Comparison of ENCODE assay signal across 8 cellular contexts in genomic region chr19:15297416-15298224, GRCh38. TPM values are rescaled to one million over a fixed set of nuclear protein-coding genes. Genes with fewer than 3 reads are reported as not detected.
DNase-seq lines count a peak whose midpoint lies in the region; ATAC-seq, FAIRE-seq and TF ChIP-seq lines count a peak whose summit lies in the region.

No MANE protein-coding gene starts in this region.

- H3K4me1 Mint-ChIP-seq in glutamatergic neuron (ENCODE audit: low read depth, unreplicated experiment), result peaks cover 43% of the 10 kb centered on the region
- peaks cover 100% of the 10 kb centered on the region for H3K4me1 Mint-ChIP-seq in stimulated activated naive CD8-positive, alpha-beta T cell treated with anti-CD3 and anti-CD28 coated beads, Interleukin-15, amount 100 ng/mL, for 72 hours

- CTCF ChIA-PET in A549 (lab: Yijun Ruan, JAX), result interaction anchor here (0.9 to 2.8 kb wide), 4 partner anchors 14 to 19 kb away, joined by 3 to 12 read pairs (median 4); no protein-coding TSS in a partner anchor

- no peaks in the 10 kb centered on the region for H3K27me3 Mint-ChIP-seq in glutamatergic neuron (ENCODE audit: unreplicated experiment)
- H3K27me3 Mint-ChIP-seq in stimulated activated naive CD8-positive, alpha-beta T cell treated with anti-CD3 and anti-CD28 coated beads, Interleukin-15, amount 100 ng/mL, for 72 hours, result no peaks in the 10 kb centered on the region

- peak overlapping the region; percentile 52 for H3K27ac Mint-ChIP-seq in glutamatergic neuron (ENCODE audit: unreplicated experiment)
- H3K27ac Mint-ChIP-seq in stimulated activated naive CD8-positive, alpha-beta T cell treated with anti-CD3 and anti-CD28 coated beads, Interleukin-15, amount 100 ng/mL, for 72 hours, result peak overlapping the region; percentile 100

- POLR2A ChIA-PET in A549 (lab: Yijun Ruan, JAX), result no interaction called here

- 29% methylated on average over 10 of the region's 10 CpGs for WGBS in A549 (ENCODE audit: missing lambda C conversion rate)

- H3K27ac ChIP-seq in A549, result peak overlapping the region; percentile 81 to 88
- H3K27ac ChIP-seq in HUES48 (ENCODE audit: low read depth, low read length), result peak overlapping the region; percentile 53
- peak overlapping the region; percentile 51 for H3K27ac ChIP-seq in VCaP

- H3K36me3 Mint-ChIP-seq in glutamatergic neuron (ENCODE audit: unreplicated experiment), result peaks cover 5% of the 10 kb centered on the region

- peak overlapping the region; percentile 84 for H3K4me2 ChIP-seq in A549

- no peak overlapping the region for H3K4me3 Mint-ChIP-seq in glutamatergic neuron (ENCODE audit: unreplicated experiment)
- peak overlapping the region; percentile 58 to 81 for H3K4me3 Mint-ChIP-seq in stimulated activated naive CD8-positive, alpha-beta T cell treated with anti-CD3 and anti-CD28 coated beads, Interleukin-15, amount 100 ng/mL, for 72 hours

- H3K27me3 ChIP-seq in HUES48 (ENCODE audit: control insufficient read depth, insufficient read depth, low read length), result no peaks in the 10 kb centered on the region

- FAIRE-seq in A549 (lab: Jason Lieb, UNC), result no peak

- H3K4me1 ChIP-seq in A549 (peaks cover 100% of the 10 kb centered on the region), HUES48 (ENCODE audit: control insufficient read depth, insufficient read depth, low read length) (peaks cover 49% of the 10 kb centered on the region)

- TF ChIP-seq RAD21 in A549 (conservative IDR thresholded peaks at IDR 0.05 in 1 of 2, IDR thresholded peaks at IDR 0.05 in 1 of 2), result no peak; a peak in 1 of 5 replicates

- H3K9me3 Mint-ChIP-seq in glutamatergic neuron (ENCODE audit: unreplicated experiment), result peaks cover 10% of the 10 kb centered on the region
- no peaks in the 10 kb centered on the region for H3K9me3 Mint-ChIP-seq in stimulated activated naive CD8-positive, alpha-beta T cell treated with anti-CD3 and anti-CD28 coated beads, Interleukin-15, amount 100 ng/mL, for 72 hours

- peak; percentile 51 to 79; a peak in 2 of 5 replicates for TF ChIP-seq EP300 in A549 (IDR thresholded peaks at IDR 0.05)

- H3K9me3 ChIP-seq in A549 (no peaks in the 10 kb centered on the region), HUES48 (ENCODE audit: control insufficient read depth, insufficient read depth, low read length) (no peaks in the 10 kb centered on the region)

- TF ChIP-seq POLR2A in A549 (IDR thresholded peaks at IDR 0.05; ENCODE audit: low read length), result no peak

- DNase-seq in A549 (ENCODE audit: low read depth in 1 of 2, low spot score in 1 of 2) (peak; percentile 37 to 85), glutamatergic neuron (no peak), iPS-NIHi11 (ENCODE audit: low spot score) (no peak)
- peak; percentile 30 to 63 for DNase-seq in stimulated activated naive CD8-positive, alpha-beta T cell treated with anti-CD3 and anti-CD28 coated beads, Interleukin-15, amount 100 ng/mL, for 72 hours
- DNase-seq in activated CD8-positive, alpha-beta memory T cell treated with anti-CD3 and anti-CD28 coated beads for 24 hours, result no peak
- DNase-seq in stimulated activated CD4-positive, alpha-beta T cell treated with anti-CD3 and anti-CD28 coated beads, Interleukin-4, amount 100 ng/mL, for 1 hour, result no peak

- H3K4me3 ChIP-seq in A549 (0 out of 3 replicates have a peak overlapping the region, but pooled peaks have one; percentile 22), HUES48 (ENCODE audit: low read depth, low read length) (no peak overlapping the region)

- H3K36me3 ChIP-seq in HUES48 (ENCODE audit: control insufficient read depth, insufficient read depth, low read length), result peaks cover 8% of the 10 kb centered on the region

- H3K9ac ChIP-seq in HUES48 (ENCODE audit: low read depth, low read length), result no peak overlapping the region

- ATAC-seq in A549, result peak; percentile 80 to 92
- ATAC-seq in stimulated activated naive CD8-positive, alpha-beta T cell treated with anti-CD3 and anti-CD28 coated beads, Interleukin-15, amount 100 ng/mL, for 72 hours, result peak; percentile 45

- peak; percentile 12; the same call in 1 of the 3 replicates for TF ChIP-seq CTCF in A549 (IDR thresholded peaks at IDR 0.05)
- peak; percentile 33 for TF ChIP-seq CTCF in VCaP (conservative IDR thresholded peaks at IDR 0.05)
- no peak for TF ChIP-seq CTCF in glutamatergic neuron (IDR thresholded peaks at IDR 0.05; ENCODE audit: partially characterized antibody, unreplicated experiment)

TF ChIP-seq in A549, 52 proteins besides CTCF, POLR2A, EP300 and RAD21 (continues in another document):
- TF ChIP-seq FOSL2 (IDR thresholded peaks at IDR 0.05) (no peak), FOSL2 (CRISPR knock-in tag; IDR thresholded peaks at IDR 0.05) (no peak), SREBF2 (IDR thresholded peaks at IDR 0.05) (no peak), MAZ (IDR thresholded peaks at IDR 0.05; ENCODE audit: borderline replicate concordance, low read depth, low read length) (no peak), GATA3 (IDR thresholded peaks at IDR 0.05; ENCODE audit: borderline replicate concordance) (peak; percentile 32; the same call in 1 of the 2 replicates), HEYL (CRISPR knock-in tag; IDR thresholded peaks at IDR 0.05) (no peak), JUN (IDR thresholded peaks at IDR 0.05) (peak in 1 of 2 experiments; percentile 65; a peak in 2 of 5 replicates), PBX3 (IDR thresholded peaks at IDR 0.05) (no peak), ATOH8 (CRISPR knock-in tag; IDR thresholded peaks at IDR 0.05; ENCODE audit: low read depth) (no peak), MYC (IDR thresholded peaks at IDR 0.05; ENCODE audit: borderline replicate concordance, low read length) (no peak), REST (IDR thresholded peaks at IDR 0.05) (no peak), NPAS2 (CRISPR knock-in tag; IDR thresholded peaks at IDR 0.05; ENCODE audit: borderline replicate concordance) (no peak), ESRRA (IDR thresholded peaks at IDR 0.05; ENCODE audit: borderline replicate concordance, low read length) (no peak), RNF2 (IDR thresholded peaks at IDR 0.05; ENCODE audit: borderline replicate concordance, low read depth) (no peak), HOXA7 (CRISPR knock-in tag; IDR thresholded peaks at IDR 0.05) (no peak), CBX2 (IDR thresholded peaks at IDR 0.05; ENCODE audit: borderline replicate concordance, low read depth) (no peak), KDM1A (IDR thresholded peaks at IDR 0.05; ENCODE audit: low read depth) (no peak), HDAC2 (IDR thresholded peaks at IDR 0.05) (no peak), FOSB (CRISPR knock-in tag; IDR thresholded peaks at IDR 0.05) (no peak), EHMT2 (IDR thresholded peaks at IDR 0.05; ENCODE audit: low read depth) (no peak), RARB (CRISPR knock-in tag; IDR thresholded peaks at IDR 0.05) (no peak)

RNA-seq across cellular contexts. Expression of gene BRD4, which starts 34.7 kb away (rescaled TPM):
- polyA plus RNA-seq in A549 (2011; rRNA removed) (8.3 and 11.8 TPM in 2 replicates), A549 (2017; fragmentation: RNase III; extraction: RNeasy Plus Mini Kit Qiagen cat#74134 plus additional on column Dnase treatment) (22.5 to 23.3 TPM (median 23.1 TPM) in 3 replicates)
- 8.9 and 12.2 TPM in 2 replicates for polyA plus RNA-seq in A549 (2012; cell fraction: cytosol; rRNA removed)
- polyA plus RNA-seq in A549 (2012; cell fraction: nucleus; rRNA removed), result 21.4 and 21.7 TPM in 2 replicates
- 30.4 and 34.7 TPM in 2 replicates for polyA minus RNA-seq in A549 (2011; rRNA and poly(A)+ RNA removed)
- total RNA-seq in glutamatergic neuron (ENCODE audit: unreplicated experiment), result 162 TPM

Comparison
In these comparisons a context has a peak if more than half of its experiments do, and no peak if none do; other contexts are left out.
1. DNase-seq: peak in A549 (2 of 2) and stimulated activated naive CD8-positive, alpha-beta T cell treated with anti-CD3 and anti-CD28 coated beads, Interleukin-15, amount 100 ng/mL, for 72 hours (2 of 2); none in glutamatergic neuron (single experiment), activated CD8-positive, alpha-beta memory T cell treated with anti-CD3 and anti-CD28 coated beads for 24 hours (single experiment), iPS-NIHi11 (single experiment) and stimulated activated CD4-positive, alpha-beta T cell treated with anti-CD3 and anti-CD28 coated beads, Interleukin-4, amount 100 ng/mL, for 1 hour (single experiment).
2. Peak in every context shown above with its lines, with median percentiles within 50 percentile points of each other: H3K27ac ChIP-seq.